Comparison of ENCODE assay signal across 8 cellular contexts in genomic region chr14:65412189-65412846, GRCh38. TPM values are rescaled to one million over a fixed set of nuclear protein-coding genes. Genes with fewer than 3 reads are reported as not detected.
DNase-seq lines count a peak whose midpoint lies in the region; ATAC-seq, FAIRE-seq and TF ChIP-seq lines count a peak whose summit lies in the region.

Gene FUT8, plus strand, starts transcription at chr14:65412730. Its CDS starts 148,834 bp downstream, at chr14:65561564.

- no peak for FAIRE-seq in kidney (lab: Jason Lieb, UNC)

- no peaks in the 10 kb centered on the region for H3K36me3 ChIP-seq in BJ (ENCODE audit: control insufficient read depth, insufficient read depth, low read length)
- no peaks in the 10 kb centered on the region for H3K36me3 ChIP-seq in kidney (ENCODE audit: control insufficient read depth in 1 of 2, insufficient read depth in 2 of 2, low read length in 2 of 2)

- H3K4me3 ChIP-seq in BJ (ENCODE audit: low read depth, low read length) (peak within 1 kb of the TSS; percentile 90), kidney (ENCODE audit: low read length in 2 of 2) (peak within 1 kb of the TSS; percentile 74 to 93)

- no peaks in the 10 kb centered on the region for H3K27me3 ChIP-seq in BJ (ENCODE audit: control insufficient read depth, insufficient read depth, low read length)

- peak; percentile 77 for TF ChIP-seq CTCF in BJ (IDR thresholded peaks at IDR 0.05; ENCODE audit: insufficient read depth, low read depth, low read length)
- TF ChIP-seq CTCF in kidney (IDR thresholded peaks at IDR 0.05; ENCODE audit: borderline replicate concordance, extremely low read depth, insufficient read depth), result peak; percentile 40

- peaks cover 3 to 4% of the 10 kb centered on the region in 2 donors for H3K4me1 ChIP-seq in kidney (ENCODE audit: control insufficient read depth in 1 of 2, insufficient read depth in 1 of 2, low read depth in 1 of 2, low read length in 2 of 2)

- peak within 1 kb of the TSS; percentile 91 to 93 for H3K27ac ChIP-seq in kidney (ENCODE audit: low read depth in 2 of 2, low read length in 2 of 2)

- CTCF ChIA-PET in BJ (lab: Yijun Ruan, JAX), result interaction anchor here (0.6 to 8.3 kb wide), 25 partner anchors 9 to 546 kb away, joined by 3 to 103 read pairs (median 4); no protein-coding TSS in a partner anchor

- DNase-seq in BJ (ENCODE audit: low read depth), result peak; percentile 78
- peak; percentile 63 for DNase-seq in GM19238 (ENCODE audit: insufficient read length, low spot score)
- DNase-seq in NCI-H510A (lab: John Stamatoyannopoulos, UW), result peak; percentile 89
- DNase-seq in activated CD4-positive, alpha-beta T cell treated with anti-CD3 and anti-CD28 coated beads for 24 hours (ENCODE audit: low read depth in 2 of 2), result peak; percentile 91 to 93
- DNase-seq in cerebellum (ENCODE audit: low spot score), result peak; percentile 88
- peak; percentile 99 for DNase-seq in kidney
- DNase-seq in stimulated activated CD4-positive, alpha-beta T cell treated with anti-CD3 and anti-CD28 coated beads, Interleukin-15, amount 100 ng/mL, for 24 hours, result peak; percentile 98

- ATAC-seq in HG03439 (IDR thresholded peaks at IDR 0.05; ENCODE audit: unreplicated experiment), result peak; percentile 73

- H3K9ac ChIP-seq in kidney (ENCODE audit: low read length in 2 of 2), result peak within 1 kb of the TSS; percentile 85 to 87

- no peaks in the 10 kb centered on the region for H3K9me3 ChIP-seq in kidney (ENCODE audit: control insufficient read depth in 1 of 2, low read length in 2 of 2)

- POLR2A ChIA-PET in BJ (lab: Charles Lee), result interaction anchor here (0.7 to 1.1 kb wide), 5 partner anchors 9 to 284 kb away, joined by 3 to 4 read pairs (median 4); no protein-coding TSS in a partner anchor

- intact Hi-C loops in kidney (cut with DNase I), result loop anchor here (10.0 kb wide), 1 partner anchor 412 kb away; no protein-coding TSS in a partner anchor

RNA-seq across cellular contexts. Expression of gene FUT8, which starts in this region (rescaled TPM):
- polyA plus RNA-seq in BJ (2011; rRNA removed) (14.7 and 23.0 TPM in 2 replicates), kidney (ENCODE audit: insufficient read depth, low read depth, low replicate concordance) (8.2 TPM)
- 17.8 and 18.0 TPM in 2 replicates for polyA minus RNA-seq in BJ (2011; rRNA and poly(A)+ RNA removed)
- total RNA-seq in cerebellum (79.7 TPM), kidney (49.6 TPM)

Comparison
In these comparisons a context has a peak if more than half of its experiments do, and no peak if none do; other contexts are left out.
1. Peak in every context shown above with its lines: DNase-seq, ATAC-seq, H3K4me3 ChIP-seq and H3K27ac ChIP-seq.